In genomic region chr4:24209891-24210290, GRCh38 we compare ENCODE assay signal across 1 cellular context.
TF ChIP-seq lines count a peak whose summit lies in the region.

No MANE protein-coding gene starts in this region.

TF ChIP-seq in liver, 16 proteins besides CTCF, POLR2A, EP300 and RAD21 (continued from another document):
- TF ChIP-seq GABPA (IDR thresholded peaks at IDR 0.05 in 1 of 2, conservative IDR thresholded peaks at IDR 0.05 in 1 of 2), result no peak
- TF ChIP-seq JUND (IDR thresholded peaks at IDR 0.05), result no peak
- no peak for TF ChIP-seq NR2F2 (IDR thresholded peaks at IDR 0.05)
- no peak for TF ChIP-seq YY1 (IDR thresholded peaks at IDR 0.05)
